1 cellular context compared by ENCODE assay signal in genomic region chr22:46390652-46391301, GRCh38.
TF ChIP-seq lines count a peak whose summit lies in the region.

No MANE protein-coding gene starts in this region.

TF ChIP-seq in HepG2, 621 proteins besides CTCF, POLR2A, EP300 and RAD21 (continued from another document and continues in another):
- no peak for TF ChIP-seq ZSCAN20 (CRISPR knock-in tag; IDR thresholded peaks at IDR 0.05; ENCODE audit: borderline replicate concordance)
- TF ChIP-seq, protein P1, sequence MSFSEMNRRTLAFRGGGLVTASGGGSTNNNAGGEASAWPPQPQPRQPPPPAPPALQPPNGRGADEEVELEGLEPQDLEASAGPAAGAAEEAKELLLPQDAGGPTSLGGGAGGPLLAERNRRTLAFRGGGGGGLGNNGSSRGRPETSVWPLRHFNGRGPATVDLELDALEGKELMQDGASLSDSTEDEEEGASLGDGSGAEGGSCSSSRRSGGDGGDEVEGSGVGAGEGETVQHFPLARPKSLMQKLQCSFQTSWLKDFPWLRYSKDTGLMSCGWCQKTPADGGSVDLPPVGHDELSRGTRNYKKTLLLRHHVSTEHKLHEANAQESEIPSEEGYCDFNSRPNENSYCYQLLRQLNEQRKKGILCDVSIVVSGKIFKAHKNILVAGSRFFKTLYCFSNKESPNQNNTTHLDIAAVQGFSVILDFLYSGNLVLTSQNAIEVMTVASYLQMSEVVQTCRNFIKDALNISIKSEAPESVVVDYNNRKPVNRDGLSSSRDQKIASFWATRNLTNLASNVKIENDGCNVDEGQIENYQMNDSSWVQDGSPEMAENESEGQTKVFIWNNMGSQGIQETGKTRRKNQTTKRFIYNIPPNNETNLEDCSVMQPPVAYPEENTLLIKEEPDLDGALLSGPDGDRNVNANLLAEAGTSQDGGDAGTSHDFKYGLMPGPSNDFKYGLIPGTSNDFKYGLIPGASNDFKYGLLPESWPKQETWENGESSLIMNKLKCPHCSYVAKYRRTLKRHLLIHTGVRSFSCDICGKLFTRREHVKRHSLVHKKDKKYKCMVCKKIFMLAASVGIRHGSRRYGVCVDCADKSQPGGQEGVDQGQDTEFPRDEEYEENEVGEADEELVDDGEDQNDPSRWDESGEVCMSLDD (CRISPR knock-in tag; IDR thresholded peaks at IDR 0.05; ENCODE audit: borderline replicate concordance): no peak
- no peak for TF ChIP-seq ZNF773 (CRISPR knock-in tag; IDR thresholded peaks at IDR 0.05; ENCODE audit: borderline replicate concordance)
- 0 out of 2 replicates have a peak, but pooled peaks have one; percentile 46 for TF ChIP-seq ZSCAN31 (CRISPR knock-in tag; IDR thresholded peaks at IDR 0.05; ENCODE audit: low read depth)
- TF ChIP-seq THAP11 (CRISPR knock-in tag; IDR thresholded peaks at IDR 0.05): 0 out of 2 replicates have a peak, but pooled peaks have one; percentile 15
- TF ChIP-seq MZF1 (CRISPR knock-in tag; IDR thresholded peaks at IDR 0.05; ENCODE audit: borderline replicate concordance): no peak
- peak; percentile 27; the same call in 1 of the 2 replicates for TF ChIP-seq HOXA3 (CRISPR knock-in tag; IDR thresholded peaks at IDR 0.05)
- TF ChIP-seq, protein P2, sequence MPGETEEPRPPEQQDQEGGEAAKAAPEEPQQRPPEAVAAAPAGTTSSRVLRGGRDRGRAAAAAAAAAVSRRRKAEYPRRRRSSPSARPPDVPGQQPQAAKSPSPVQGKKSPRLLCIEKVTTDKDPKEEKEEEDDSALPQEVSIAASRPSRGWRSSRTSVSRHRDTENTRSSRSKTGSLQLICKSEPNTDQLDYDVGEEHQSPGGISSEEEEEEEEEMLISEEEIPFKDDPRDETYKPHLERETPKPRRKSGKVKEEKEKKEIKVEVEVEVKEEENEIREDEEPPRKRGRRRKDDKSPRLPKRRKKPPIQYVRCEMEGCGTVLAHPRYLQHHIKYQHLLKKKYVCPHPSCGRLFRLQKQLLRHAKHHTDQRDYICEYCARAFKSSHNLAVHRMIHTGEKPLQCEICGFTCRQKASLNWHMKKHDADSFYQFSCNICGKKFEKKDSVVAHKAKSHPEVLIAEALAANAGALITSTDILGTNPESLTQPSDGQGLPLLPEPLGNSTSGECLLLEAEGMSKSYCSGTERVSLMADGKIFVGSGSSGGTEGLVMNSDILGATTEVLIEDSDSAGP (CRISPR knock-in tag; IDR thresholded peaks at IDR 0.05; ENCODE audit: borderline replicate concordance): peak; percentile 72; the same call in 1 of the 2 replicates
- TF ChIP-seq TEAD3 (CRISPR knock-in tag; optimal IDR thresholded peaks at IDR 0.05; ENCODE audit: borderline replicate concordance): peak; percentile 50
- TF ChIP-seq ZNF75D (CRISPR knock-in tag; IDR thresholded peaks at IDR 0.05; ENCODE audit: borderline replicate concordance): no peak
- TF ChIP-seq ELK4 (CRISPR knock-in tag; IDR thresholded peaks at IDR 0.05; ENCODE audit: borderline replicate concordance): no peak
- 0 out of 2 replicates have a peak, but pooled peaks have one; percentile 5 for TF ChIP-seq NRL (CRISPR knock-in tag; IDR thresholded peaks at IDR 0.05; ENCODE audit: borderline replicate concordance)
- no peak for TF ChIP-seq KDM5A (IDR thresholded peaks at IDR 0.05; ENCODE audit: borderline replicate concordance, low read length)
- TF ChIP-seq REXO4 (CRISPR knock-in tag; IDR thresholded peaks at IDR 0.05; ENCODE audit: borderline replicate concordance): no peak
- no peak for TF ChIP-seq PHF5A (CRISPR knock-in tag; IDR thresholded peaks at IDR 0.05; ENCODE audit: low read depth, unreplicated experiment)
- no peak for TF ChIP-seq MAZ (IDR thresholded peaks at IDR 0.05; ENCODE audit: borderline replicate concordance, low read depth, low read length)
- 0 out of 2 replicates have a peak, but pooled peaks have one; percentile 32 for TF ChIP-seq MAZ (CRISPR knock-in tag; IDR thresholded peaks at IDR 0.05; ENCODE audit: low read depth)
- TF ChIP-seq, protein P3, sequence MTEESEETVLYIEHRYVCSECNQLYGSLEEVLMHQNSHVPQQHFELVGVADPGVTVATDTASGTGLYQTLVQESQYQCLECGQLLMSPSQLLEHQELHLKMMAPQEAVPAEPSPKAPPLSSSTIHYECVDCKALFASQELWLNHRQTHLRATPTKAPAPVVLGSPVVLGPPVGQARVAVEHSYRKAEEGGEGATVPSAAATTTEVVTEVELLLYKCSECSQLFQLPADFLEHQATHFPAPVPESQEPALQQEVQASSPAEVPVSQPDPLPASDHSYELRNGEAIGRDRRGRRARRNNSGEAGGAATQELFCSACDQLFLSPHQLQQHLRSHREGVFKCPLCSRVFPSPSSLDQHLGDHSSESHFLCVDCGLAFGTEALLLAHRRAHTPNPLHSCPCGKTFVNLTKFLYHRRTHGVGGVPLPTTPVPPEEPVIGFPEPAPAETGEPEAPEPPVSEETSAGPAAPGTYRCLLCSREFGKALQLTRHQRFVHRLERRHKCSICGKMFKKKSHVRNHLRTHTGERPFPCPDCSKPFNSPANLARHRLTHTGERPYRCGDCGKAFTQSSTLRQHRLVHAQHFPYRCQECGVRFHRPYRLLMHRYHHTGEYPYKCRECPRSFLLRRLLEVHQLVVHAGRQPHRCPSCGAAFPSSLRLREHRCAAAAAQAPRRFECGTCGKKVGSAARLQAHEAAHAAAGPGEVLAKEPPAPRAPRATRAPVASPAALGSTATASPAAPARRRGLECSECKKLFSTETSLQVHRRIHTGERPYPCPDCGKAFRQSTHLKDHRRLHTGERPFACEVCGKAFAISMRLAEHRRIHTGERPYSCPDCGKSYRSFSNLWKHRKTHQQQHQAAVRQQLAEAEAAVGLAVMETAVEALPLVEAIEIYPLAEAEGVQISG (CRISPR knock-in tag; IDR thresholded peaks at IDR 0.05): peak; percentile 31; the same call in 1 of the 2 replicates
- no peak for TF ChIP-seq ZIK1 (CRISPR knock-in tag; IDR thresholded peaks at IDR 0.05; ENCODE audit: borderline replicate concordance, low read depth)
- TF ChIP-seq, protein P4, sequence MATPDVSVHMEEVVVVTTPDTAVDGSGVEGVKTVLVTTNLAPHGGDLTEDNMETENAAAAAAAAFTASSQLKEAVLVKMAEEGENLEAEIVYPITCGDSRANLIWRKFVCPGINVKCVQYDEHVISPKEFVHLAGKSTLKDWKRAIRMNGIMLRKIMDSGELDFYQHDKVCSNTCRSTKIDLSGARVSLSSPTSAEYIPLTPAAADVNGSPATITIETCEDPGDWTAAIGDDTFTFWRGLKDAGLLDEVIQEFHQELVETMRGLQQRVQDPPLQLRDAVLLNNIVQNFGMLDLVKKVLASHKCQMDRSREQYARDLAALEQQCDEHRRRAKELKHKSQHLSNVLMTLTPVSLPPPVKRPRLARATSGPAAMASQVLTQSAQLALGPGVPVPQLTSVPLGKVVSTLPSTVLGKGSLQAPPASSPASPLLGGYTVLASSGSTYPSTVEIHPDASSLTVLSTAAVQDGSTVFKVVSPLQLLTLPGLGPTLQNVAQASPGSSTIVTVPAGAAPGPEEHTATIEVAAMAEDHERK (CRISPR knock-in tag; IDR thresholded peaks at IDR 0.05; ENCODE audit: low read depth): no peak
- peak; percentile 90 for TF ChIP-seq ELF3 (CRISPR knock-in tag; IDR thresholded peaks at IDR 0.05)
- no peak for TF ChIP-seq ZMYM2 (CRISPR knock-in tag; IDR thresholded peaks at IDR 0.05)
- no peak for TF ChIP-seq TAF1 (CRISPR knock-in tag; IDR thresholded peaks at IDR 0.05)
- 0 out of 2 replicates have a peak, but pooled peaks have one; percentile 28 for TF ChIP-seq ZBTB33 (CRISPR knock-in tag; IDR thresholded peaks at IDR 0.05)
- peak; percentile 34; the same call in 1 of the 2 replicates for TF ChIP-seq STAT6 (CRISPR knock-in tag; IDR thresholded peaks at IDR 0.05; ENCODE audit: borderline replicate concordance)
- no peak for TF ChIP-seq CENPBD1 (CRISPR knock-in tag; IDR thresholded peaks at IDR 0.05; ENCODE audit: borderline replicate concordance, low read depth)
- TF ChIP-seq SOX6 (IDR thresholded peaks at IDR 0.05): no peak
- peak; percentile 48 for TF ChIP-seq SOX6 (CRISPR knock-in tag; IDR thresholded peaks at IDR 0.05)
- no peak for TF ChIP-seq ZNF34 (CRISPR knock-in tag; IDR thresholded peaks at IDR 0.05; ENCODE audit: borderline replicate concordance)
- TF ChIP-seq PHF20 (CRISPR knock-in tag; IDR thresholded peaks at IDR 0.05): no peak
- no peak for TF ChIP-seq IKZF4 (CRISPR knock-in tag; IDR thresholded peaks at IDR 0.05; ENCODE audit: borderline replicate concordance, low read depth, not compliant biosample characterization)
- TF ChIP-seq ZBTB7B (CRISPR knock-in tag; IDR thresholded peaks at IDR 0.05): 0 out of 2 replicates have a peak, but pooled peaks have one; percentile 55
- TF ChIP-seq, protein P5, sequence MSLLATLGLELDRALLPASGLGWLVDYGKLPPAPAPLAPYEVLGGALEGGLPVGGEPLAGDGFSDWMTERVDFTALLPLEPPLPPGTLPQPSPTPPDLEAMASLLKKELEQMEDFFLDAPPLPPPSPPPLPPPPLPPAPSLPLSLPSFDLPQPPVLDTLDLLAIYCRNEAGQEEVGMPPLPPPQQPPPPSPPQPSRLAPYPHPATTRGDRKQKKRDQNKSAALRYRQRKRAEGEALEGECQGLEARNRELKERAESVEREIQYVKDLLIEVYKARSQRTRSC (CRISPR knock-in tag; IDR thresholded peaks at IDR 0.05; ENCODE audit: low read depth): no peak
- 0 out of 2 replicates have a peak, but pooled peaks have one; percentile 44 for TF ChIP-seq ZNF12 (CRISPR knock-in tag; IDR thresholded peaks at IDR 0.05)
- peak; percentile 52 for TF ChIP-seq SAP130 (CRISPR knock-in tag; IDR thresholded peaks at IDR 0.05; ENCODE audit: low read depth)
- no peak; the same call in 1 of the 2 replicates for TF ChIP-seq REPIN1 (CRISPR knock-in tag; IDR thresholded peaks at IDR 0.05; ENCODE audit: borderline replicate concordance, low read depth)
- no peak for TF ChIP-seq ZNF274 (CRISPR knock-in tag; IDR thresholded peaks at IDR 0.05)
- TF ChIP-seq MTF2 (CRISPR knock-in tag; IDR thresholded peaks at IDR 0.05; ENCODE audit: borderline replicate concordance): no peak
- no peak for TF ChIP-seq ZNF510 (CRISPR knock-in tag; IDR thresholded peaks at IDR 0.05; ENCODE audit: low read depth)
- peak; percentile 47 for TF ChIP-seq KAT8 (CRISPR knock-in tag; IDR thresholded peaks at IDR 0.05)
- no peak for TF ChIP-seq ZFYVE20 (CRISPR knock-in tag; IDR thresholded peaks at IDR 0.05; ENCODE audit: borderline replicate concordance, low read depth)
- no peak for TF ChIP-seq NFRKB (IDR thresholded peaks at IDR 0.05)
- peak; percentile 63; the same call in 1 of the 2 replicates for TF ChIP-seq UBTF (CRISPR knock-in tag; IDR thresholded peaks at IDR 0.05)
- TF ChIP-seq ZNF782 (CRISPR knock-in tag; IDR thresholded peaks at IDR 0.05; ENCODE audit: borderline replicate concordance): no peak
- TF ChIP-seq SATB2 (CRISPR knock-in tag; IDR thresholded peaks at IDR 0.05): no peak
